1 cellular context compared by ENCODE assay signal in the genomic region with DNA sequence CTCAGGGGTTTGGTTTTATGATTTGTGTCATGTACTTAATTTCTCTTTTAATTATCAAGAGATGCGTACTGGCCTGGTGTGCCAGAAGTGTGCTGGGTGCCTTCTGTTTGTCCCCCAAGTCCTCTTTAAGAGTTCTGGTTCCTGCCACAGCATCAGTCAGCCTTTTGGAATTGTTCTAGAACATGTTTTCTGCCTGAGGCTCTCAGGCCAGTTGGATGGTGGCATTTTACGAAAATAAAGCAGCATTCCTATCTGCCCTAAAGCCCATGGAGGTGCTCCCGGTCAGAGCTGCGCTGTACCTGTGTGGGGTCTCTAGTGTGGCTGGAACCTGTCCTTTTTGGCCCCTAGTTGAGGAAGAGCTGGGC.
TF ChIP-seq lines count a peak whose summit lies in the region.

No MANE protein-coding gene starts in this region.

TF ChIP-seq in WTC11, 78 proteins besides CTCF, POLR2A, EP300 and RAD21 (continued from another document):
- TF ChIP-seq, protein P1, sequence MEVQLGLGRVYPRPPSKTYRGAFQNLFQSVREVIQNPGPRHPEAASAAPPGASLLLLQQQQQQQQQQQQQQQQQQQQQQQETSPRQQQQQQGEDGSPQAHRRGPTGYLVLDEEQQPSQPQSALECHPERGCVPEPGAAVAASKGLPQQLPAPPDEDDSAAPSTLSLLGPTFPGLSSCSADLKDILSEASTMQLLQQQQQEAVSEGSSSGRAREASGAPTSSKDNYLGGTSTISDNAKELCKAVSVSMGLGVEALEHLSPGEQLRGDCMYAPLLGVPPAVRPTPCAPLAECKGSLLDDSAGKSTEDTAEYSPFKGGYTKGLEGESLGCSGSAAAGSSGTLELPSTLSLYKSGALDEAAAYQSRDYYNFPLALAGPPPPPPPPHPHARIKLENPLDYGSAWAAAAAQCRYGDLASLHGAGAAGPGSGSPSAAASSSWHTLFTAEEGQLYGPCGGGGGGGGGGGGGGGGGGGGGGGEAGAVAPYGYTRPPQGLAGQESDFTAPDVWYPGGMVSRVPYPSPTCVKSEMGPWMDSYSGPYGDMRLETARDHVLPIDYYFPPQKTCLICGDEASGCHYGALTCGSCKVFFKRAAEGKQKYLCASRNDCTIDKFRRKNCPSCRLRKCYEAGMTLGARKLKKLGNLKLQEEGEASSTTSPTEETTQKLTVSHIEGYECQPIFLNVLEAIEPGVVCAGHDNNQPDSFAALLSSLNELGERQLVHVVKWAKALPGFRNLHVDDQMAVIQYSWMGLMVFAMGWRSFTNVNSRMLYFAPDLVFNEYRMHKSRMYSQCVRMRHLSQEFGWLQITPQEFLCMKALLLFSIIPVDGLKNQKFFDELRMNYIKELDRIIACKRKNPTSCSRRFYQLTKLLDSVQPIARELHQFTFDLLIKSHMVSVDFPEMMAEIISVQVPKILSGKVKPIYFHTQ (CRISPR knock-in tag; IDR thresholded peaks at IDR 0.05) = no peak
- TF ChIP-seq, protein P2, sequence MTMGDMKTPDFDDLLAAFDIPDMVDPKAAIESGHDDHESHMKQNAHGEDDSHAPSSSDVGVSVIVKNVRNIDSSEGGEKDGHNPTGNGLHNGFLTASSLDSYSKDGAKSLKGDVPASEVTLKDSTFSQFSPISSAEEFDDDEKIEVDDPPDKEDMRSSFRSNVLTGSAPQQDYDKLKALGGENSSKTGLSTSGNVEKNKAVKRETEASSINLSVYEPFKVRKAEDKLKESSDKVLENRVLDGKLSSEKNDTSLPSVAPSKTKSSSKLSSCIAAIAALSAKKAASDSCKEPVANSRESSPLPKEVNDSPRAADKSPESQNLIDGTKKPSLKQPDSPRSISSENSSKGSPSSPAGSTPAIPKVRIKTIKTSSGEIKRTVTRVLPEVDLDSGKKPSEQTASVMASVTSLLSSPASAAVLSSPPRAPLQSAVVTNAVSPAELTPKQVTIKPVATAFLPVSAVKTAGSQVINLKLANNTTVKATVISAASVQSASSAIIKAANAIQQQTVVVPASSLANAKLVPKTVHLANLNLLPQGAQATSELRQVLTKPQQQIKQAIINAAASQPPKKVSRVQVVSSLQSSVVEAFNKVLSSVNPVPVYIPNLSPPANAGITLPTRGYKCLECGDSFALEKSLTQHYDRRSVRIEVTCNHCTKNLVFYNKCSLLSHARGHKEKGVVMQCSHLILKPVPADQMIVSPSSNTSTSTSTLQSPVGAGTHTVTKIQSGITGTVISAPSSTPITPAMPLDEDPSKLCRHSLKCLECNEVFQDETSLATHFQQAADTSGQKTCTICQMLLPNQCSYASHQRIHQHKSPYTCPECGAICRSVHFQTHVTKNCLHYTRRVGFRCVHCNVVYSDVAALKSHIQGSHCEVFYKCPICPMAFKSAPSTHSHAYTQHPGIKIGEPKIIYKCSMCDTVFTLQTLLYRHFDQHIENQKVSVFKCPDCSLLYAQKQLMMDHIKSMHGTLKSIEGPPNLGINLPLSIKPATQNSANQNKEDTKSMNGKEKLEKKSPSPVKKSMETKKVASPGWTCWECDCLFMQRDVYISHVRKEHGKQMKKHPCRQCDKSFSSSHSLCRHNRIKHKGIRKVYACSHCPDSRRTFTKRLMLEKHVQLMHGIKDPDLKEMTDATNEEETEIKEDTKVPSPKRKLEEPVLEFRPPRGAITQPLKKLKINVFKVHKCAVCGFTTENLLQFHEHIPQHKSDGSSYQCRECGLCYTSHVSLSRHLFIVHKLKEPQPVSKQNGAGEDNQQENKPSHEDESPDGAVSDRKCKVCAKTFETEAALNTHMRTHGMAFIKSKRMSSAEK (CRISPR knock-in tag; IDR thresholded peaks at IDR 0.05; ENCODE audit: borderline replicate concordance) = no peak
- TF ChIP-seq, protein P3, sequence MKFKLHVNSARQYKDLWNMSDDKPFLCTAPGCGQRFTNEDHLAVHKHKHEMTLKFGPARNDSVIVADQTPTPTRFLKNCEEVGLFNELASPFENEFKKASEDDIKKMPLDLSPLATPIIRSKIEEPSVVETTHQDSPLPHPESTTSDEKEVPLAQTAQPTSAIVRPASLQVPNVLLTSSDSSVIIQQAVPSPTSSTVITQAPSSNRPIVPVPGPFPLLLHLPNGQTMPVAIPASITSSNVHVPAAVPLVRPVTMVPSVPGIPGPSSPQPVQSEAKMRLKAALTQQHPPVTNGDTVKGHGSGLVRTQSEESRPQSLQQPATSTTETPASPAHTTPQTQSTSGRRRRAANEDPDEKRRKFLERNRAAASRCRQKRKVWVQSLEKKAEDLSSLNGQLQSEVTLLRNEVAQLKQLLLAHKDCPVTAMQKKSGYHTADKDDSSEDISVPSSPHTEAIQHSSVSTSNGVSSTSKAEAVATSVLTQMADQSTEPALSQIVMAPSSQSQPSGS (CRISPR knock-in tag; IDR thresholded peaks at IDR 0.05; ENCODE audit: borderline replicate concordance, low read depth) = no peak
- TF ChIP-seq NR2C2 (CRISPR knock-in tag; IDR thresholded peaks at IDR 0.05) = no peak
- no peak for TF ChIP-seq ZNF121 (CRISPR knock-in tag; IDR thresholded peaks at IDR 0.05)
- no peak for TF ChIP-seq TEAD4 (CRISPR knock-in tag; IDR thresholded peaks at IDR 0.05)
- TF ChIP-seq ZNF263 (CRISPR knock-in tag; IDR thresholded peaks at IDR 0.05; ENCODE audit: low read depth) = no peak
- TF ChIP-seq ZBTB21 (CRISPR knock-in tag; IDR thresholded peaks at IDR 0.05; ENCODE audit: borderline replicate concordance) = no peak
